Comparison of ENCODE assay signal across 8 cellular contexts in genomic region chr13:21478881-21479808, GRCh38. TPM values are rescaled to one million over a fixed set of nuclear protein-coding genes. Genes with fewer than 3 reads are reported as not detected.
DNase-seq lines count a peak whose midpoint lies in the region; ATAC-seq and TF ChIP-seq lines count a peak whose summit lies in the region.

No MANE protein-coding gene starts in this region.

- in situ Hi-C loops in ACHN (cut with HindIII; ENCODE audit: low pct_ligation_motif_present, low pct_unique_long_range_greater_than_20kb, low sequenced_read_pairs), result no loop called here

- TF ChIP-seq CTCF in GM12865 (IDR thresholded peaks at IDR 0.05; ENCODE audit: insufficient read depth, low read depth, low read length, missing control alignments), result peak; percentile 46

- H3K27ac Mint-ChIP-seq in stimulated activated effector memory CD8-positive, alpha-beta T cell treated with anti-CD3 and anti-CD28 coated beads, Interleukin-12 subunit alpha, Interleukin-12 subunit beta, amount 100 ng/mL, for 72 hours, result no peak overlapping the region

- intact Hi-C loops in left colon (cut with DNase I, micrococcal nuclease), result no loop called here

- DNase-seq in ACHN (peak; percentile 74), GM12865 (ENCODE audit: low read depth) (peak; percentile 80), NCI-H1436 (lab: John Stamatoyannopoulos, UW) (peak; percentile 29), T follicular helper cell (ENCODE audit: low read depth) (peak; percentile 33), cerebellum (ENCODE audit: low spot score) (peak; percentile 58), left colon (peak in 1 of 2 donors; percentile 30)
- DNase-seq in stimulated activated effector memory CD8-positive, alpha-beta T cell treated with anti-CD3 and anti-CD28 coated beads, Interleukin-12 subunit alpha, Interleukin-12 subunit beta, amount 100 ng/mL, for 72 hours (ENCODE audit: low spot score in 2 of 2), result peak in 1 of 2 donors; percentile 33

- ATAC-seq in left colon (peak; percentile 76), GM19351 (IDR thresholded peaks at IDR 0.05; ENCODE audit: unreplicated experiment) (no peak)
- ATAC-seq in stimulated activated effector memory CD8-positive, alpha-beta T cell treated with anti-CD3 and anti-CD28 coated beads, Interleukin-12 subunit alpha, Interleukin-12 subunit beta, amount 100 ng/mL, for 72 hours, result peak; percentile 58

- H3K9me3 Mint-ChIP-seq in stimulated activated effector memory CD8-positive, alpha-beta T cell treated with anti-CD3 and anti-CD28 coated beads, Interleukin-12 subunit alpha, Interleukin-12 subunit beta, amount 100 ng/mL, for 72 hours, result no peaks in the 10 kb centered on the region

- peaks cover 5% of the 10 kb centered on the region for H3K36me3 Mint-ChIP-seq in stimulated activated effector memory CD8-positive, alpha-beta T cell treated with anti-CD3 and anti-CD28 coated beads, Interleukin-12 subunit alpha, Interleukin-12 subunit beta, amount 100 ng/mL, for 72 hours

- peaks cover 18% of the 10 kb centered on the region for H3K4me1 Mint-ChIP-seq in stimulated activated effector memory CD8-positive, alpha-beta T cell treated with anti-CD3 and anti-CD28 coated beads, Interleukin-12 subunit alpha, Interleukin-12 subunit beta, amount 100 ng/mL, for 72 hours

- H3K4me3 ChIP-seq in GM12865 (ENCODE audit: low read depth, low read length), result no peak overlapping the region

- H3K4me3 Mint-ChIP-seq in stimulated activated effector memory CD8-positive, alpha-beta T cell treated with anti-CD3 and anti-CD28 coated beads, Interleukin-12 subunit alpha, Interleukin-12 subunit beta, amount 100 ng/mL, for 72 hours, result peak overlapping the region; percentile 41

RNA-seq across cellular contexts. Expression of gene ZDHHC20, which starts 20.0 kb away (rescaled TPM):
- 60.7 TPM for total RNA-seq in cerebellum
- 10 to 100 TPM; 76.3 to 76.9 TPM for total RNA-seq in left colon
